16 cellular contexts compared by ENCODE assay signal in the genomic region with DNA sequence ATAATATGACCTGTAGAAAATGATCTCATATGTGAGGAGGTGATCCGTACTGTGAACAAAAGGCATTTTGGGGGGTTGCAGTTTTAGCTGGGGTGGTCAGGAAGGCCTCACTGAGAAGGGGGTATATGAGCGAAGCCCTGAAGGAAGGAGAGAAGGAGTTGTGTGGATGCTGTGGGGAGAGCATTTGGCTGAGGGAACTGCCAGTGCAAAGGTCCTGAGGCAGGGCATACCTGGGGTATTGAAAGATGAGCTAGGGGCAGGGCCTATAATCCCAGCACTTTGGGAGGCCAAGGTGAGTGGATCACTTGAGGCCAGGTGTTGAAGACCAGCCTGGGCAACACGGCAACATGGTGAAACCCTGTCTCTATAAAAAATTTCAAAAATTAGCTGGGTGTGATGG. TPM values are rescaled to one million over a fixed set of nuclear protein-coding genes. Genes with fewer than 3 reads are reported as not detected.
DNase-seq lines count a peak whose midpoint lies in the region; ATAC-seq and TF ChIP-seq lines count a peak whose summit lies in the region.
"Had no signal": no experiment of that assay in that cellular context is flagged by ENCODE, and none has a peak within 500 bp of the region (broad histone marks: within the 10 kb centered on the region; RNA-seq: fewer than 3 reads in every experiment).

No MANE protein-coding gene starts in this region.

- no peaks in the 10 kb centered on the region for H3K36me3 Mint-ChIP-seq in activated naive CD8-positive, alpha-beta T cell
- H3K36me3 Mint-ChIP-seq in activated naive CD8-positive, alpha-beta T cell treated with anti-CD3 and anti-CD28 coated beads for 36 hours = no peaks in the 10 kb centered on the region
- H3K36me3 Mint-ChIP-seq in glutamatergic neuron (ENCODE audit: unreplicated experiment) = peaks cover 5% of the 10 kb centered on the region
- H3K36me3 Mint-ChIP-seq: CD4-positive, alpha-beta memory T cell had no signal

- H3K27ac Mint-ChIP-seq in activated naive CD8-positive, alpha-beta T cell = no peak overlapping the region
- H3K27ac Mint-ChIP-seq in activated naive CD8-positive, alpha-beta T cell treated with anti-CD3 and anti-CD28 coated beads for 36 hours = no peak overlapping the region
- H3K27ac Mint-ChIP-seq in glutamatergic neuron (ENCODE audit: unreplicated experiment) = peak overlapping the region; percentile 29
- H3K27ac Mint-ChIP-seq: CD4-positive, alpha-beta memory T cell had no signal

- peak overlapping the region; percentile 38 for H3K4me3 Mint-ChIP-seq in activated naive CD8-positive, alpha-beta T cell
- H3K4me3 Mint-ChIP-seq in activated naive CD8-positive, alpha-beta T cell treated with anti-CD3 and anti-CD28 coated beads for 36 hours = no peak overlapping the region
- peak overlapping the region; percentile 76 for H3K4me3 Mint-ChIP-seq in glutamatergic neuron (ENCODE audit: unreplicated experiment)

- no peaks in the 10 kb centered on the region for H3K9me3 Mint-ChIP-seq in activated naive CD8-positive, alpha-beta T cell (ENCODE audit: low read depth)
- no peaks in the 10 kb centered on the region for H3K9me3 Mint-ChIP-seq in activated naive CD8-positive, alpha-beta T cell treated with anti-CD3 and anti-CD28 coated beads for 36 hours
- H3K9me3 Mint-ChIP-seq in glutamatergic neuron (ENCODE audit: unreplicated experiment) = peaks cover 28% of the 10 kb centered on the region

- no peak for TF ChIP-seq CTCF in glutamatergic neuron (IDR thresholded peaks at IDR 0.05; ENCODE audit: partially characterized antibody, unreplicated experiment)

- H3K27me3 Mint-ChIP-seq in activated naive CD8-positive, alpha-beta T cell = peaks cover 19% of the 10 kb centered on the region
- peaks cover 47% of the 10 kb centered on the region for H3K27me3 Mint-ChIP-seq in activated naive CD8-positive, alpha-beta T cell treated with anti-CD3 and anti-CD28 coated beads for 36 hours
- H3K27me3 Mint-ChIP-seq in glutamatergic neuron (ENCODE audit: unreplicated experiment) = peaks cover 24% of the 10 kb centered on the region

- DNase-seq in activated naive CD8-positive, alpha-beta T cell treated with anti-CD3 and anti-CD28 coated beads for 36 hours = no peak
- no peak for DNase-seq in glutamatergic neuron
- DNase-seq in NCI-H1436 (lab: John Stamatoyannopoulos, UW) = no peak
- no peak for DNase-seq in germinal center (ENCODE audit: low spot score)
- DNase-seq: BE2C; CD4-positive, alpha-beta memory T cell; NCI-H1436 treated with DMSO at 0.1 percent for 48 hours; NCI-H2029 treated with DMSO at 0.1 percent for 48 hours; NCI-H774; RPMI8226; SIG-M5 had no signal

- no peak for ATAC-seq in HG02938 (IDR thresholded peaks at IDR 0.05; ENCODE audit: unreplicated experiment)
- ATAC-seq: HCT116 had no signal

- peaks cover 9% of the 10 kb centered on the region for H3K4me1 Mint-ChIP-seq in activated naive CD8-positive, alpha-beta T cell (ENCODE audit: low read depth)
- peaks cover 14% of the 10 kb centered on the region for H3K4me1 Mint-ChIP-seq in activated naive CD8-positive, alpha-beta T cell treated with anti-CD3 and anti-CD28 coated beads for 36 hours
- H3K4me1 Mint-ChIP-seq in glutamatergic neuron (ENCODE audit: low read depth, unreplicated experiment) = peaks cover 14% of the 10 kb centered on the region

RNA-seq across cellular contexts. Expression of gene SELENOV, which starts 2.5 kb away (rescaled TPM):
- total RNA-seq in activated naive CD8-positive, alpha-beta T cell treated with anti-CD3 and anti-CD28 coated beads for 36 hours = not detected
- total RNA-seq in glutamatergic neuron (ENCODE audit: unreplicated experiment) = 9.9 TPM
- total RNA-seq: CD4-positive, alpha-beta memory T cell; M059J; NCI-H460 had no signal

RNA-seq across cellular contexts. Expression of gene EID2B, which starts 15.2 kb away (rescaled TPM):
- 1 to 10 TPM; 2.4 to 2.7 TPM for total RNA-seq in activated naive CD8-positive, alpha-beta T cell treated with anti-CD3 and anti-CD28 coated beads for 36 hours
- 7.6 TPM for total RNA-seq in glutamatergic neuron (ENCODE audit: unreplicated experiment)

RNA-seq across cellular contexts. Expression of gene DLL3, which starts 18.7 kb away (rescaled TPM):
- 1 to 10 TPM; 1.1 to 1.4 TPM for total RNA-seq in activated naive CD8-positive, alpha-beta T cell treated with anti-CD3 and anti-CD28 coated beads for 36 hours
- 788 TPM for total RNA-seq in glutamatergic neuron (ENCODE audit: unreplicated experiment)

RNA-seq across cellular contexts. Expression of gene EID2, which starts 22.5 kb away (rescaled TPM):
- total RNA-seq in activated naive CD8-positive, alpha-beta T cell treated with anti-CD3 and anti-CD28 coated beads for 36 hours = 10 to 100 TPM; 13.6 to 14.2 TPM
- total RNA-seq in glutamatergic neuron (ENCODE audit: unreplicated experiment) = 20.2 TPM

RNA-seq across cellular contexts. Expression of gene TIMM50, which starts 36.8 kb away (rescaled TPM):
- 100 to 1,000 TPM; 133 to 137 TPM for total RNA-seq in activated naive CD8-positive, alpha-beta T cell treated with anti-CD3 and anti-CD28 coated beads for 36 hours
- 256 TPM for total RNA-seq in glutamatergic neuron (ENCODE audit: unreplicated experiment)

Comparison
In these comparisons a context has a peak if more than half of its experiments do, and no peak if none do; other contexts are left out.
1. RNA of gene SELENOV, which starts 2.5 kb away (total RNA-seq): 9.9 TPM in glutamatergic neuron (single experiment); not detected in activated naive CD8-positive, alpha-beta T cell treated with anti-CD3 and anti-CD28 coated beads for 36 hours; every median in the first group is over 10 times any median in the second.
2. RNA of gene DLL3, which starts 18.7 kb away (total RNA-seq): 788 TPM in glutamatergic neuron (single experiment); 1.1 to 1.4 TPM in activated naive CD8-positive, alpha-beta T cell treated with anti-CD3 and anti-CD28 coated beads for 36 hours; every median in the first group is over 100 times any median in the second.